In the genomic region with DNA sequence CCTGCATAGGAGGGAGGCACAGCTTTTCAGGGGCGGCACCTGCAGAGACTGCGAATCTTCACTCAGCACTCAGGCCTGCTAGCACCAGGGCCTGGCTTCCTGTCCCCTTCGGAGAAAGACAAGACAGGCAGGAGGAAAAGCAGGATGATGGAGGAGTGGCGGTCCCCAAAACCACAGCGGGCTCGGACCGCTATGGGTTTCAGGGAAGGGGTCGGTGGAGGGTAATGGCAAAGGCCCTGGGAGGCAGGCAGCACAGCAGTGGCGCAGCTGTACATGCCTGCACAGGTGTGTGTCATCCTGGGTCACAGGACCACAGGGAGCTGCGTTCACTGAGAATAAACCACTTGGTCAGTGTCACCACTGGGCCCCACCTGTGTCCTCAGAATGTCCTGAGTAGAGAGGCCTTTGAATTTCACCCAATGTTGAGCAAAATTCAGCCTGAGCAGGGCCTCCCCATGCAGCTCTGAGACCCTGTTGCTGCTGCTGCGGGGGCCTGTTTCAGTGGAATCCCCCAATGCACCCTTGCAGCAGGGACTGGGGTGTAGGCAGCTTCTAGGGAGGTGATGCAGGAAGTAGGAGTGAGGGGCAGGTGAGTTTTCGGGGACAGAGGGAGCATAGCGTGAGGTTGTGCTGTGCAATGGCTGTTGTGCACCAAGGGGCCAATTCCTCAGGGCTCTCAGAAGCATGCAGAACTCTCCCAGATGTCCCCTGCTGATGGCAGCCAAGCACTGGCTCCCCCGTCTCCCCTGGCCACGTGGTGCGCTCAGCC, we compare ENCODE assay signal across 28 cellular contexts.
DNase-seq lines count a peak whose midpoint lies in the region; ATAC-seq, FAIRE-seq and TF ChIP-seq lines count a peak whose summit lies in the region.
"Had no signal": no experiment of that assay in that cellular context is flagged by ENCODE, and none has a peak within 500 bp of the region (broad histone marks: within the 10 kb centered on the region; RNA-seq: fewer than 3 reads in every experiment).

No MANE protein-coding gene starts in this region.

- TF ChIP-seq POLR2A in GM12891 (IDR thresholded peaks at IDR 0.05; ENCODE audit: low read depth, low read length): no peak

- H3K27me3 ChIP-seq in left ventricle myocardium inferior (ENCODE audit: low read depth): peaks cover 79% of the 10 kb centered on the region
- H3K27me3 ChIP-seq in dorsolateral prefrontal cortex: peaks cover 0 to 30% (median 4%) of the 10 kb centered on the region in 45 donors
- no peaks in the 10 kb centered on the region for H3K27me3 ChIP-seq in osteoblast (ENCODE audit: insufficient read depth, low read length)
- H3K27me3 ChIP-seq: ovary, Peyer's patch, testis, uterus had no signal

- FAIRE-seq in GM12891 (lab: Jason Lieb, UNC): no peak
- FAIRE-seq: frontal cortex, HTR-8/SVneo had no signal

- no peaks in the 10 kb centered on the region for H3K79me2 ChIP-seq in osteoblast (ENCODE audit: insufficient read depth, low read length)

- H3K27ac ChIP-seq in left ventricle myocardium inferior (replicated peaks) (no peak overlapping the region), dorsolateral prefrontal cortex (no peak overlapping the region), osteoblast (ENCODE audit: low read depth, low read length) (no peak overlapping the region)
- H3K27ac ChIP-seq: GM23248, heart right ventricle, KMS-11, ovary, Peyer's patch, testis, uterus, VCaP had no signal

- H3K36me3 ChIP-seq in left ventricle myocardium inferior: no peaks in the 10 kb centered on the region
- H3K36me3 ChIP-seq in osteoblast (ENCODE audit: insufficient read depth, low read length): no peaks in the 10 kb centered on the region
- H3K36me3 ChIP-seq: heart right ventricle, ovary, Peyer's patch, uterus had no signal

- no peak overlapping the region for H3K4me3 ChIP-seq in left ventricle myocardium inferior
- no peak overlapping the region for H3K4me3 ChIP-seq in dorsolateral prefrontal cortex
- H3K4me3 ChIP-seq in osteoblast (ENCODE audit: insufficient read depth, low read length): no peak overlapping the region
- H3K4me3 ChIP-seq: GM23248, heart right ventricle, ovary, Peyer's patch, smooth muscle cell, testis, uterus had no signal

- no peak overlapping the region for H3K4me2 ChIP-seq in osteoblast (ENCODE audit: insufficient read depth, low read length)
- H3K4me2 ChIP-seq: KMS-11, smooth muscle cell had no signal

- H2AFZ ChIP-seq in osteoblast (ENCODE audit: low read length): no peak overlapping the region
- H2AFZ ChIP-seq: GM23248 had no signal

- intact Hi-C loops in cardiac septum (cut with DNase I): no loop called here
- intact Hi-C loops in left ventricle myocardium inferior (cut with micrococcal nuclease): no loop called here
- intact Hi-C loops in dorsolateral prefrontal cortex (cut with DNase I): no loop called here

- H4K20me1 ChIP-seq in osteoblast (ENCODE audit: insufficient read depth, low read length): no peaks in the 10 kb centered on the region

- no peak for TF ChIP-seq CTCF in left ventricle myocardium inferior (IDR thresholded peaks at IDR 0.05; ENCODE audit: borderline replicate concordance)
- TF ChIP-seq CTCF in dorsolateral prefrontal cortex (IDR thresholded peaks at IDR 0.05 in 54 of 56, conservative IDR thresholded peaks at IDR 0.05 in 2 of 56; ENCODE audit: low read depth in 1 of 56, partially characterized antibody in 56 of 56): no peak
- TF ChIP-seq CTCF in osteoblast (IDR thresholded peaks at IDR 0.05; ENCODE audit: extremely low read depth, low read depth, low read length): no peak

- DNase-seq in cardiac septum (ENCODE audit: low spot score): peak; percentile 63
- DNase-seq in left ventricle myocardium inferior: no peak
- DNase-seq in dorsolateral prefrontal cortex: peak in 6 of 10 donors; percentile 0 to 27 (median 15)
- DNase-seq in osteoblast (ENCODE audit: insufficient read length, low spot score, missing footprints): peak; percentile 52
- DNase-seq in GM12891 (ENCODE audit: insufficient read length, low spot score): no peak
- DNase-seq in NAMALWA (ENCODE audit: low spot score): no peak
- DNase-seq: activated CD4-positive, alpha-beta T cell treated with anti-CD3 and anti-CD28 coated beads for 4 hours; activated T-cell treated with anti-CD3 and anti-CD28 coated beads, Interleukin-2, amount 50 U/mL, for 48 hours; dermis blood vessel endothelial cell; DMS 273 treated with DMSO at 0.1 percent for 48 hours; GM23248; heart right ventricle; MM.1S; NCI-H1417; NCI-H2029 treated with DMSO at 0.1 percent for 48 hours; NCI-H345; ovary; retina; stimulated activated naive CD8-positive, alpha-beta T cell treated with anti-CD3 and anti-CD28 coated beads, Interleukin-15, Interleukin-2, amounts not matched to agents 100 U/mL and 50 U/mL, for 24 hours; testis; uterus had no signal

- H3K4me1 ChIP-seq in left ventricle myocardium inferior (no peaks in the 10 kb centered on the region), osteoblast (ENCODE audit: insufficient read depth, low read length) (no peaks in the 10 kb centered on the region)
- H3K4me1 ChIP-seq: heart right ventricle, Peyer's patch, testis, uterus had no signal

- ATAC-seq in HG03469 (IDR thresholded peaks at IDR 0.05; ENCODE audit: unreplicated experiment): no peak
- ATAC-seq: stimulated activated naive CD8-positive, alpha-beta T cell treated with anti-CD3 and anti-CD28 coated beads, Interleukin-15, Interleukin-2, amounts not matched to agents 100 U/mL and 50 U/mL, for 24 hours had no signal

- H3K9me3 ChIP-seq in left ventricle myocardium inferior (replicated peaks) (no peaks in the 10 kb centered on the region), osteoblast (ENCODE audit: low read depth, low read length) (no peaks in the 10 kb centered on the region)
- H3K9me3 ChIP-seq: heart right ventricle, ovary, Peyer's patch, testis, uterus had no signal

TF ChIP-seq in GM12891, 5 proteins besides CTCF, POLR2A, EP300 and RAD21:
- no peak for TF ChIP-seq PAX5 (IDR thresholded peaks at IDR 0.05; ENCODE audit: insufficient read depth, low read length, severe bottlenecking)
- no peak for TF ChIP-seq POU2F2 (IDR thresholded peaks at IDR 0.05; ENCODE audit: low read depth, low read length)

Comparison
In these comparisons a context has a peak if more than half of its experiments do, and no peak if none do; other contexts are left out.
1. DNase-seq: peak in cardiac septum (single experiment), dorsolateral prefrontal cortex (6 of 10) and osteoblast (single experiment); none in left ventricle myocardium inferior (single experiment), GM12891 (single experiment) and NAMALWA (single experiment).